In genomic region chr6:104909140-104909525, GRCh38 we compare ENCODE assay signal across 34 cellular contexts. TPM values are rescaled to one million over a fixed set of nuclear protein-coding genes. Genes with fewer than 3 reads are reported as not detected.
"Had no signal": no experiment of that assay in that cellular context is flagged by ENCODE, and none has a peak within 500 bp of the region (broad histone marks: within the 10 kb centered on the region; RNA-seq: fewer than 3 reads in every experiment).

No MANE protein-coding gene starts in this region.

- H3K27me3 Mint-ChIP-seq: activated naive CD4-positive, alpha-beta T cell treated with anti-CD3 and anti-CD28 coated beads, Interleukin-2, amount 10 ng/mL, durations not matched to agents 7 days and 5 days had no signal

- H3K9me3 Mint-ChIP-seq: activated naive CD4-positive, alpha-beta T cell treated with anti-CD3 and anti-CD28 coated beads, Interleukin-2, amount 10 ng/mL, durations not matched to agents 7 days and 5 days; activated T-cell treated with anti-CD3 and anti-CD28 coated beads, Interleukin-2, amount 50 U/mL, for 4 hours; activated T-helper 1 cell treated with anti-CD3 and anti-CD28 coated beads, Interleukin-12 subunit alpha, Interleukin-12 subunit beta, Interleukin-2, Interleukin-4 antibody, amounts not matched to agents 30 ng/mL and 10 ng/mL and 1 ng/mL, durations not matched to agents 14 hours and 24 hours and 36 hours had no signal

- H3K36me3 ChIP-seq: brain microvascular endothelial cell had no signal

- H3K27me3 ChIP-seq: brain microvascular endothelial cell had no signal

- DNase-seq: activated B cell treated with CpG ODN at 0.5 μM for 24 hours; activated CD4-positive, alpha-beta memory T cell treated with anti-CD3 and anti-CD28 coated beads for 36 hours; activated CD4-positive, alpha-beta T cell treated with anti-CD3 and anti-CD28 coated beads for 4 hours; activated CD4-positive, alpha-beta T cell treated with anti-CD3 and anti-CD28 coated beads, Interleukin-2, amount 50 U/mL, for 1 hour; activated CD4-positive, CD25-positive, alpha-beta regulatory T cell treated with anti-CD3 and anti-CD28 coated beads, Interleukin-2, amount 50 U/mL, for 72 hours; activated CD8-positive, alpha-beta memory T cell treated with anti-CD3 and anti-CD28 coated beads, Interleukin-2, amount 50 U/mL, for 4 hours; activated gamma-delta T cell treated with Interleukin-2 at 50 U/mL for 16 hours; activated naive CD4-positive, alpha-beta T cell treated with anti-CD3 and anti-CD28 coated beads, Interleukin-2, amount 10 ng/mL, durations not matched to agents 7 days and 5 days; activated naive CD8-positive, alpha-beta T cell treated with anti-CD3 and anti-CD28 coated beads, Interleukin-2, amount 50 U/mL, for 24 hours; activated T-cell treated with anti-CD3 and anti-CD28 coated beads for 4 hours; activated T-cell treated with anti-CD3 and anti-CD28 coated beads, Interleukin-2, amount 50 U/mL, for 4 hours; anterior cingulate cortex; brain microvascular endothelial cell; Karpas-422; KBM-7; NCI-H1105; NCI-H1417 treated with DMSO at 0.1 percent for 48 hours; NCI-H187 treated with DMSO at 0.1 percent for 48 hours; NCI-H2081 treated with DMSO at 0.1 percent for 48 hours; NCI-H226; NCI-H446 treated with DMSO at 0.1 percent for 48 hours; NCI-H524; NCI-H69; SIG-M5; T-cell; T-helper 17 cell had no signal

- H3K36me3 Mint-ChIP-seq: activated CD4-positive, alpha-beta memory T cell treated with anti-CD3 and anti-CD28 coated beads for 36 hours; activated naive CD4-positive, alpha-beta T cell treated with anti-CD3 and anti-CD28 coated beads, Interleukin-2, amount 10 ng/mL, durations not matched to agents 7 days and 5 days; activated naive CD8-positive, alpha-beta T cell; T-cell had no signal

- ATAC-seq: activated naive CD8-positive, alpha-beta T cell treated with anti-CD3 and anti-CD28 coated beads, Interleukin-2, amount 50 U/mL, for 24 hours; activated T-cell treated with anti-CD3 and anti-CD28 coated beads, Interleukin-2, amount 50 U/mL, for 4 hours; Panc1; Right ventricle myocardium inferior; SK-N-SH treated with all-trans-retinoic acid at 6 μM for 48 hours; T-cell; T-helper 17 cell had no signal

- H3K4me1 Mint-ChIP-seq: activated B cell treated with CpG ODN at 0.5 μM for 24 hours; activated naive CD4-positive, alpha-beta T cell treated with anti-CD3 and anti-CD28 coated beads, Interleukin-2, amount 10 ng/mL, durations not matched to agents 7 days and 5 days; activated naive CD8-positive, alpha-beta T cell treated with anti-CD3 and anti-CD28 coated beads, Interleukin-2, amount 50 U/mL, for 24 hours; T-cell; T-helper 17 cell had no signal

- H3K27ac ChIP-seq: brain microvascular endothelial cell, VCaP had no signal

- H3K4me3 Mint-ChIP-seq: activated B cell treated with CpG ODN at 0.5 μM for 24 hours; activated CD4-positive, alpha-beta memory T cell treated with anti-CD3 and anti-CD28 coated beads for 36 hours; activated naive CD4-positive, alpha-beta T cell treated with anti-CD3 and anti-CD28 coated beads, Interleukin-2, amount 10 ng/mL, durations not matched to agents 7 days and 5 days; activated naive CD8-positive, alpha-beta T cell; activated naive CD8-positive, alpha-beta T cell treated with anti-CD3 and anti-CD28 coated beads, Interleukin-2, amount 50 U/mL, for 24 hours; activated T-cell treated with anti-CD3 and anti-CD28 coated beads, Interleukin-2, amount 50 U/mL, for 4 hours; activated T-helper 1 cell treated with anti-CD3 and anti-CD28 coated beads, Interleukin-12 subunit alpha, Interleukin-12 subunit beta, Interleukin-2, Interleukin-4 antibody, amounts not matched to agents 30 ng/mL and 10 ng/mL and 1 ng/mL, durations not matched to agents 14 hours and 24 hours and 36 hours; T-cell; T-helper 17 cell had no signal

- H3K27ac Mint-ChIP-seq: activated B cell treated with CpG ODN at 0.5 μM for 24 hours; activated CD4-positive, alpha-beta memory T cell treated with anti-CD3 and anti-CD28 coated beads for 36 hours; activated naive CD4-positive, alpha-beta T cell treated with anti-CD3 and anti-CD28 coated beads, Interleukin-2, amount 10 ng/mL, durations not matched to agents 7 days and 5 days; activated naive CD8-positive, alpha-beta T cell; activated naive CD8-positive, alpha-beta T cell treated with anti-CD3 and anti-CD28 coated beads, Interleukin-2, amount 50 U/mL, for 24 hours; activated T-helper 1 cell treated with anti-CD3 and anti-CD28 coated beads, Interleukin-12 subunit alpha, Interleukin-12 subunit beta, Interleukin-2, Interleukin-4 antibody, amounts not matched to agents 30 ng/mL and 10 ng/mL and 1 ng/mL, durations not matched to agents 14 hours and 24 hours and 36 hours; T-cell; T-helper 17 cell had no signal

RNA-seq across cellular contexts. Expression of gene LIN28B, which starts 47.8 kb away (rescaled TPM):
- total RNA-seq: activated B cell treated with CpG ODN at 0.5 μM for 24 hours; activated CD4-positive, alpha-beta memory T cell treated with anti-CD3 and anti-CD28 coated beads for 36 hours; activated T-helper 1 cell treated with anti-CD3 and anti-CD28 coated beads, Interleukin-12 subunit alpha, Interleukin-12 subunit beta, Interleukin-2, Interleukin-4 antibody, amounts not matched to agents 30 ng/mL and 10 ng/mL and 1 ng/mL, durations not matched to agents 14 hours and 24 hours and 36 hours; cardiac septum; MCF 10A; Right ventricle myocardium inferior; T-helper 17 cell had no signal
